ENCODE assay signal across 17 cellular contexts in genomic region chr6:168365422-168366165, GRCh38. TPM values are rescaled to one million over a fixed set of nuclear protein-coding genes. Genes with fewer than 3 reads are reported as not detected.
DNase-seq lines count a peak whose midpoint lies in the region; ATAC-seq and TF ChIP-seq lines count a peak whose summit lies in the region.
"Had no signal": no experiment of that assay in that cellular context is flagged by ENCODE, and none has a peak within 500 bp of the region (broad histone marks: within the 10 kb centered on the region; RNA-seq: fewer than 3 reads in every experiment).

No MANE protein-coding gene starts in this region.

- no peak overlapping the region for H3K27ac Mint-ChIP-seq in CD4-positive, alpha-beta memory T cell
- H3K27ac Mint-ChIP-seq: CD14-positive monocyte; CD8-positive, alpha-beta memory T cell; HFFc6 had no signal

- H3K27ac ChIP-seq in osteoblast (ENCODE audit: low read depth, low read length): no peak overlapping the region
- H3K27ac ChIP-seq in spleen: no peak overlapping the region
- H3K27ac ChIP-seq in CD4-positive, alpha-beta memory T cell (ENCODE audit: low read depth, low read length): no peak overlapping the region
- H3K27ac ChIP-seq: 22Rv1 had no signal

- no peaks in the 10 kb centered on the region for H3K36me3 Mint-ChIP-seq in activated T-cell treated with anti-CD3 and anti-CD28 coated beads, Interleukin-2, amount 50 U/mL, for 4 hours (ENCODE audit: insufficient read depth)
- no peaks in the 10 kb centered on the region for H3K36me3 Mint-ChIP-seq in CD4-positive, alpha-beta memory T cell
- H3K36me3 Mint-ChIP-seq: CD14-positive monocyte; CD8-positive, alpha-beta memory T cell had no signal

- no peak overlapping the region for H2AFZ ChIP-seq in osteoblast (ENCODE audit: low read length)

- DNase-seq in activated effector memory CD4-positive, alpha-beta T cell treated with anti-CD3 and anti-CD28 coated beads, Interleukin-2, amount 50 U/mL, for 16 hours: peak; percentile 49
- DNase-seq in activated effector memory CD4-positive, alpha-beta T cell treated with Interleukin-2 at 50 U/mL for 16 hours: no peak
- DNase-seq in H7 (peak; percentile 50), osteoblast (ENCODE audit: insufficient read length, low spot score, missing footprints) (peak; percentile 32), spleen (peak; percentile 51)
- no peak for DNase-seq in activated T-cell treated with anti-CD3 and anti-CD28 coated beads, Interleukin-2, amount 50 U/mL, for 4 hours
- no peak for DNase-seq in CD4-positive, alpha-beta memory T cell
- DNase-seq: Caco-2; CD8-positive, alpha-beta memory T cell; DND-41; GDM1; HCEC 1CT; HFFc6 had no signal

- no peak for ATAC-seq in activated T-cell treated with anti-CD3 and anti-CD28 coated beads, Interleukin-2, amount 50 U/mL, for 4 hours
- ATAC-seq in HG03520 (IDR thresholded peaks at IDR 0.05; ENCODE audit: unreplicated experiment): no peak

- H3K79me2 ChIP-seq in osteoblast (ENCODE audit: insufficient read depth, low read length): no peaks in the 10 kb centered on the region

- no peak overlapping the region for H3K4me2 ChIP-seq in osteoblast (ENCODE audit: insufficient read depth, low read length)

- H3K4me3 ChIP-seq in H7 (ENCODE audit: insufficient read depth, low read depth, low read length): no peak overlapping the region
- H3K4me3 ChIP-seq in osteoblast (ENCODE audit: insufficient read depth, low read length): no peak overlapping the region
- no peak overlapping the region for H3K4me3 ChIP-seq in spleen
- no peak overlapping the region for H3K4me3 ChIP-seq in CD4-positive, alpha-beta memory T cell (ENCODE audit: low read length in 2 of 2)

- H3K4me1 Mint-ChIP-seq in activated T-cell treated with anti-CD3 and anti-CD28 coated beads, Interleukin-2, amount 50 U/mL, for 4 hours (ENCODE audit: low read depth): peaks cover 5% of the 10 kb centered on the region
- H3K4me1 Mint-ChIP-seq in CD4-positive, alpha-beta memory T cell: peaks cover 2 to 5% (median 4%) of the 10 kb centered on the region in 4 donors
- H3K4me1 Mint-ChIP-seq: CD14-positive monocyte had no signal

- WGBS in spleen, 5 donors: 85 to 97% (median 91%) methylated on average over 22 to 24 of the region's 24 CpGs

- CTCF ChIA-PET in CD4-positive, alpha-beta memory T cell (lab: Charles Lee; ENCODE audit: partially characterized antibody): no interaction called here

- POLR2A ChIA-PET in CD4-positive, alpha-beta memory T cell (lab: Charles Lee; ENCODE audit: partially characterized antibody): no interaction called here

- no peaks in the 10 kb centered on the region for H3K4me1 ChIP-seq in osteoblast (ENCODE audit: insufficient read depth, low read length)
- H3K4me1 ChIP-seq in spleen: peaks cover 0 to 5% (median 0%) of the 10 kb centered on the region in 6 donors
- no peaks in the 10 kb centered on the region for H3K4me1 ChIP-seq in CD4-positive, alpha-beta memory T cell (ENCODE audit: insufficient read depth, low read length)

- H4K20me1 ChIP-seq in osteoblast (ENCODE audit: insufficient read depth, low read length): no peaks in the 10 kb centered on the region

- H3K9me3 ChIP-seq in osteoblast (ENCODE audit: low read depth, low read length) (no peaks in the 10 kb centered on the region), spleen (peaks cover 0 to 20% (median 6%) of the 10 kb centered on the region in 8 donors)
- no peaks in the 10 kb centered on the region for H3K9me3 ChIP-seq in CD4-positive, alpha-beta memory T cell (ENCODE audit: control insufficient read depth in 1 of 2, low read length in 2 of 2)
- H3K9me3 ChIP-seq: Caco-2 had no signal

- no peak overlapping the region for H3K4me3 Mint-ChIP-seq in activated T-cell treated with anti-CD3 and anti-CD28 coated beads, Interleukin-2, amount 50 U/mL, for 4 hours
- no peak overlapping the region for H3K4me3 Mint-ChIP-seq in CD4-positive, alpha-beta memory T cell
- H3K4me3 Mint-ChIP-seq: CD14-positive monocyte; CD8-positive, alpha-beta memory T cell; HFFc6 had no signal

- H3K9me3 Mint-ChIP-seq in activated T-cell treated with anti-CD3 and anti-CD28 coated beads, Interleukin-2, amount 50 U/mL, for 4 hours: no peaks in the 10 kb centered on the region
- H3K9me3 Mint-ChIP-seq in CD4-positive, alpha-beta memory T cell: peaks cover 0 to 3% (median 0%) of the 10 kb centered on the region in 8 donors

- intact Hi-C loops in spleen (cut with DNase I; ENCODE audit: low total_unique reads): no loop called here
- intact Hi-C loops in CD4-positive, alpha-beta memory T cell (cut with micrococcal nuclease): no loop called here

- TF ChIP-seq CTCF in osteoblast (IDR thresholded peaks at IDR 0.05; ENCODE audit: extremely low read depth, low read depth, low read length) (no peak), spleen (IDR thresholded peaks at IDR 0.05 in 8 of 11, conservative IDR thresholded peaks at IDR 0.05 in 3 of 11) (no peak)

- no peaks in the 10 kb centered on the region for H3K27me3 ChIP-seq in H7 (ENCODE audit: control insufficient read depth, insufficient read depth, low read length)
- no peaks in the 10 kb centered on the region for H3K27me3 ChIP-seq in osteoblast (ENCODE audit: insufficient read depth, low read length)
- H3K27me3 ChIP-seq in spleen (replicated peaks in 1 of 7): peaks cover 0 to 42% (median 0%) of the 10 kb centered on the region in 7 donors
- no peaks in the 10 kb centered on the region for H3K27me3 ChIP-seq in CD4-positive, alpha-beta memory T cell (ENCODE audit: insufficient read depth, low read length)

- TF ChIP-seq POLR2A in spleen (IDR thresholded peaks at IDR 0.05): no peak

- peaks cover 7% of the 10 kb centered on the region for H3K27me3 Mint-ChIP-seq in activated T-cell treated with anti-CD3 and anti-CD28 coated beads, Interleukin-2, amount 50 U/mL, for 4 hours (ENCODE audit: low read depth)
- H3K27me3 Mint-ChIP-seq in CD4-positive, alpha-beta memory T cell: peaks cover 2 to 4% of the 10 kb centered on the region in 2 donors

- H3K36me3 ChIP-seq in H7 (replicated peaks; ENCODE audit: control insufficient read depth, insufficient read depth, low read length) (no peaks in the 10 kb centered on the region), osteoblast (ENCODE audit: insufficient read depth, low read length) (no peaks in the 10 kb centered on the region), spleen (no peaks in the 10 kb centered on the region)
- H3K36me3 ChIP-seq in CD4-positive, alpha-beta memory T cell (ENCODE audit: insufficient read depth, low read length): no peaks in the 10 kb centered on the region

RNA-seq across cellular contexts. Expression of gene DACT2, which starts 46.0 kb away (rescaled TPM):
- 5.5 and 26.6 TPM in 2 replicates for total RNA-seq in H7 (2014; rRNA removed; shearing (Covaris generic))
- total RNA-seq in osteoblast: not detected in 2 replicates
- total RNA-seq in spleen: not detected
- under 1 TPM in 2 of 3 donors, not detected in 1; 0.04 to 0.09 TPM for polyA plus RNA-seq in spleen
- not detected for total RNA-seq in activated T-cell treated with anti-CD3 and anti-CD28 coated beads, Interleukin-2, amount 50 U/mL, for 4 hours
- not detected for total RNA-seq in CD4-positive, alpha-beta memory T cell
- not detected for polyA plus RNA-seq in CD4-positive, alpha-beta memory T cell
- total RNA-seq: CD8-positive, alpha-beta memory T cell; HFFc6 had no signal
- polyA plus RNA-seq: BJ; CD14-positive monocyte; CD8-positive, alpha-beta memory T cell had no signal

Comparison
In these comparisons a context has a peak if more than half of its experiments do, and no peak if none do; other contexts are left out.
1. DNase-seq: peak in activated effector memory CD4-positive, alpha-beta T cell treated with anti-CD3 and anti-CD28 coated beads, Interleukin-2, amount 50 U/mL, for 16 hours (single experiment), H7 (single experiment), osteoblast (single experiment) and spleen (single experiment); none in activated effector memory CD4-positive, alpha-beta T cell treated with Interleukin-2 at 50 U/mL for 16 hours (single experiment), activated T-cell treated with anti-CD3 and anti-CD28 coated beads, Interleukin-2, amount 50 U/mL, for 4 hours (single experiment) and CD4-positive, alpha-beta memory T cell (0 of 5).